ENCODE assay signal across 8 cellular contexts in the genomic region with DNA sequence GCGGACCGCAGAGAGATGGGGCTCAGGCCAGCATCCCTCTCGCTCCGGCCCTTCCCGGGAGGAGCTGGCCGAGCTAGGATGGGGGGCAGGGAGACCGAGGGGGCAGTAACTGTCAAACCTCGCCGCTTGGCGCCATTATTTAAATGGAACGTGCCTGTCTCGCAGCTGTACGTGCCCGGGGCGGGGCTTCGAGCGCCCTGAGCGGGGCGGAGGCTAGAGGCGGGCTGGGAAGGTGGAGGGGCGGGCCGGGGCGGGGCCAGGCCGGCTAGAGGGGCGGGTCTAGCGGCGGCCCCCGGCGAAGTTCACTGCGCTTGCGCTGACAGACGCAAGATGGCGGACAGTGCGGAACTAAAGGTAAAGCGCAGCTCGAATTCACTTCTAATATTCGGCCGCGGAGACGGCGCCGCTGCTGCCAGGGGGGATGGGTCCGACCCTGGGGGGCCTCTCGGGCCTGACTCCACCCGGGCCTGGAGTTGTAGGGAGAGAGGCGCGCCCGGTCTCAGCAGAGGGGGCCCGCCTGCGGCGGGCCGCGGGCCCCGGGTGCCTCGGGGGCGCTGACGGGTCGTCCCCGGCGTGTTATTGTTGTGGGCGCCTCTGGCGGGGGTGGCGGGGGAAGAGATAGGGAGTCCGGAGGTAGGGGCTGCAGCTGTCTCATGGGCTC. TPM values are rescaled to one million over a fixed set of nuclear protein-coding genes. Genes with fewer than 3 reads are reported as not detected.
DNase-seq lines count a peak whose midpoint lies in the region; ATAC-seq, FAIRE-seq and TF ChIP-seq lines count a peak whose summit lies in the region.

Gene PIAS1, plus strand, starts transcription at position 319 of the 661 bp plus-strand sequence. Its CDS starts 12 bp downstream, at position 331.

- CTCF ChIA-PET in T-cell (lab: Charles Lee) = interaction anchor here (0.5 to 1.6 kb wide), 6 partner anchors 11 to 1111 kb away, joined by 3 to 6 read pairs (median 3); no protein-coding TSS in a partner anchor

- peak within 1 kb of the TSS; percentile 89 to 95 for H3K27ac Mint-ChIP-seq in T-cell

- H3K4me1 ChIP-seq in adrenal gland (replicated peaks in 1 of 2) = peaks cover 11 to 34% of the 10 kb centered on the region in 2 donors
- peaks cover 0 to 40% (median 31%) of the 10 kb centered on the region in 12 donors for H3K4me1 ChIP-seq in heart left ventricle
- peaks cover 0 to 37% (median 32%) of the 10 kb centered on the region in 4 donors for H3K4me1 ChIP-seq in transverse colon

- no peaks in the 10 kb centered on the region for H3K9me3 ChIP-seq in adrenal gland (replicated peaks in 1 of 3)
- no peaks in the 10 kb centered on the region for H3K9me3 ChIP-seq in heart left ventricle
- H3K9me3 ChIP-seq in transverse colon = no peaks in the 10 kb centered on the region

- H3K4me3 Mint-ChIP-seq in T-cell = peak within 1 kb of the TSS; percentile 91 to 96 (median 95)

- peak; percentile 97 for FAIRE-seq in GM12891 (lab: Jason Lieb, UNC)

- no peaks in the 10 kb centered on the region for H3K9me3 Mint-ChIP-seq in T-cell

- H3K4me3 ChIP-seq in adrenal gland (peak within 1 kb of the TSS; percentile 97 to 100 (median 98)), heart left ventricle (peak within 1 kb of the TSS; percentile 66 to 99 (median 96)), transverse colon (peak within 1 kb of the TSS; percentile 88 to 98 (median 96))

- H3K36me3 Mint-ChIP-seq in T-cell = no peaks in the 10 kb centered on the region

- H3K4me1 Mint-ChIP-seq in T-cell = peaks cover 44 to 45% (median 44%) of the 10 kb centered on the region in 3 donors

- H3K36me3 ChIP-seq in adrenal gland (replicated peaks in 1 of 2) (no peaks in the 10 kb centered on the region), heart left ventricle (no peaks in the 10 kb centered on the region), transverse colon (no peaks in the 10 kb centered on the region)

- intact Hi-C loops in adrenal gland (cut with DNase I) = loop anchor here (10.0 kb wide), 3 partner anchors 61 to 189 kb away; no protein-coding TSS in a partner anchor
- intact Hi-C loops in heart left ventricle (cut with DNase I) = loop anchor here in 8 of 10 donors (1.0 to 10.0 kb wide), 10 partner anchors 61 to 192 kb away; no protein-coding TSS in a partner anchor
- intact Hi-C loops in transverse colon (cut with DNase I; ENCODE audit: low total_unique reads) = loop anchor here (10.0 kb wide), 1 partner anchor 189 kb away; no protein-coding TSS in a partner anchor

- DNase-seq in GM12891 (ENCODE audit: insufficient read length, low spot score) (peak; percentile 79), NCI-H146 (lab: John Stamatoyannopoulos, UW) (peak; percentile 95), T-cell (peak; percentile 84 to 95 (median 92)), adrenal gland (peak; percentile 92 to 96 (median 96)), heart left ventricle (peak; percentile 93 to 98 (median 97)), pons (ENCODE audit: low spot score) (peak; percentile 91), transverse colon (peak; percentile 95)

- no peak for TF ChIP-seq EP300 in transverse colon (IDR thresholded peaks at IDR 0.05; ENCODE audit: low read depth)

- ATAC-seq in HG02852 (IDR thresholded peaks at IDR 0.05; ENCODE audit: unreplicated experiment) = peak; percentile 85
- peak; percentile 91 to 96 (median 94) for ATAC-seq in T-cell (replicated peaks in 1 of 4)
- ATAC-seq in heart left ventricle = peak; percentile 97 to 99 (median 98)

- H3K27ac ChIP-seq in adrenal gland (peak within 1 kb of the TSS; percentile 85 to 98 (median 95)), heart left ventricle (peak within 1 kb of the TSS; percentile 39 to 96 (median 91)), transverse colon (peak within 1 kb of the TSS; percentile 92 to 98 (median 96))

- in situ Hi-C loops in transverse colon (cut with MboI; ENCODE audit: low pct_ligation_motif_present in 1 of 4, low pct_unique_long_range_greater_than_20kb in 1 of 4, low sequenced_read_pairs in 3 of 4) = loop anchor here in 3 of 4 donors (25.0 kb wide), 2 partner anchors 108 to 192 kb away; no protein-coding TSS in a partner anchor

- TF ChIP-seq CTCF in adrenal gland (IDR thresholded peaks at IDR 0.05) (peak in 1 of 6 experiments; percentile 17), heart left ventricle (IDR thresholded peaks at IDR 0.05) (peak in 4 of 12 donors; percentile 16 to 28 (median 24)), transverse colon (IDR thresholded peaks at IDR 0.05) (peak in 2 of 5 experiments; percentile 10 to 17)

- TF ChIP-seq POLR2A in GM12891 (IDR thresholded peaks at IDR 0.05; ENCODE audit: low read depth, low read length) (peak; percentile 89), adrenal gland (IDR thresholded peaks at IDR 0.05) (peak; percentile 74 to 93), heart left ventricle (IDR thresholded peaks at IDR 0.05) (peak; percentile 44 to 90), transverse colon (IDR thresholded peaks at IDR 0.05) (peak; percentile 94)

- H3K27me3 ChIP-seq in adrenal gland (no peaks in the 10 kb centered on the region), heart left ventricle (no peaks in the 10 kb centered on the region), transverse colon (no peaks in the 10 kb centered on the region)

- H3K27me3 Mint-ChIP-seq in T-cell = peaks cover 0 to 4% of the 10 kb centered on the region in 2 donors

- 0 to 1% (median 0%) methylated on average over 11 to 64 of the region's 64 CpGs for WGBS in adrenal gland, 4 donors
- whole genome bisulfite sequencing in heart left ventricle, 4 donors = 0 to 1% (median 0%) methylated on average over 19 to 64 of the region's 64 CpGs
- WGBS in transverse colon (ENCODE audit: low coverage in 1 of 2), 2 donors = 0% methylated on average over 38 of the region's 64 CpGs; no CpG with 5 or more reads in 1 of the 2 donors

- POLR2A ChIA-PET in T-cell (lab: Charles Lee) = interaction anchor here (0.5 to 1.5 kb wide), 6 partner anchors 8 to 66 kb away, joined by 3 to 5 read pairs (median 4); no protein-coding TSS in a partner anchor

TF ChIP-seq in GM12891, 5 proteins besides CTCF, POLR2A, EP300 and RAD21:
- TF ChIP-seq POLR2AphosphoS5 (IDR thresholded peaks at IDR 0.05; ENCODE audit: low read depth, low read length) (peak; percentile 89), POU2F2 (IDR thresholded peaks at IDR 0.05; ENCODE audit: low read depth, low read length) (peak; percentile 81), PAX5 (IDR thresholded peaks at IDR 0.05; ENCODE audit: insufficient read depth, low read length, severe bottlenecking) (no peak), TAF1 (IDR thresholded peaks at IDR 0.05; ENCODE audit: low read depth, low read length) (peak; percentile 86), SPI1 (IDR thresholded peaks at IDR 0.05; ENCODE audit: low read depth, low read length) (0 out of 2 replicates have a peak, but pooled peaks have one; percentile 11)

RNA-seq across cellular contexts. Expression of gene PIAS1, which starts in this region (rescaled TPM):
- polyA plus RNA-seq in GM12891 (2012; ENCODE audit: low read depth, missing spikeins) = 23.0 TPM
- total RNA-seq in T-cell (10 to 100 TPM; 63.7 to 96.5 (median 70.3) TPM), adrenal gland (10 to 100 TPM; 23.3 to 60.0 (median 38.8) TPM), heart left ventricle (10 to 100 TPM; 28.7 to 37.8 (median 30.1) TPM), transverse colon (100 to 1,000 TPM in 1 of 4 donors, 10 to 100 TPM in 3; 34.0 to 141 (median 55.4) TPM)
- polyA plus RNA-seq in adrenal gland (10 to 100 TPM; 12.7 to 39.2 (median 32.9) TPM), heart left ventricle (10 to 100 TPM in 1 of 2 donors, 1 to 10 TPM in 1; 6.2 to 11.2 TPM)

Comparison
In these comparisons a context has a peak if more than half of its experiments do, and no peak if none do; other contexts are left out.
1. Peak in every context shown above with its lines: DNase-seq, ATAC-seq, H3K4me3 ChIP-seq and H3K27ac ChIP-seq.